9 cellular contexts compared by ENCODE assay signal in the genomic region with DNA sequence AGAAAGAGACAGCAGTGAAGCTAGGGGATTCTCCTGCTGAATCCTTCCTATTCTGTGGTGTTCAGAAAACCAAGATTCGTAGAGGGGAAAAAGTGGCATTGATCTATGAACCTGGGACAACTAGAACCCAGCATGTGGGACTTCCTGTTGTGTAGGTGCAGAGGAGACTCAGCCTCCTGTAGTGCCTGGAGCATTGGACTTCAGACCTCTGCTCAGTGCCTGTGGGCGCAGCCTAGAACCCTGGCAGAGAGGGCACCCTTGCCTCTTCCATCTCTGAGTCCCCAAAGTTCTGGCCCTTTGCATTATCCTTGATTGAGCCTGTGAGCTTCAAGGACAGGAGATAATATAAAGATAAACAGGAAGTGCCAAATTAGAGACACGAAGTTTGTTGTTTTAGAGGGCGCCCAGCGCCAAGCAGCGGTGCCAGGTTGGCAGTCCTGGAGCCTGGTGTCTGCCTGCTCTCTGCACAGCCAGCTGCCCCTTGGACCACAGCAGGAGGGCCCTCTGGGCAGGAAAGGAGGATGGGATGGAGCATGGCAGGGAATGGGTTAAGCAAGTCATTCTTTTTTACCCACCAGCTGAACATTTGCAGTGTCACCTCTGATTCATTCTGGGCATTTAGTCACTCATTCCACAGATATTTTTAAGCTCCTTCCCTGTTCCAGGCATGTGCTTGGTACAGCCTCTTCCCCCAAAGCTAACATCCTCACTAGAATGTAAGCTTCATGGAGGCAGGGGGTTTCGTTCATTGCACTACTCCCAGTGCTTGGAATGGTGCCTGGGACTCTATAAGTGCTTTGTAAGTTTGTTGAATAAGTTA. TPM values are rescaled to one million over a fixed set of nuclear protein-coding genes. Genes with fewer than 3 reads are reported as not detected.
A peak's percentile ranks its signal among the peaks of the same experiment; 100 is the strongest.
DNase-seq lines count a peak whose midpoint lies in the region; TF ChIP-seq lines count a peak whose summit lies in the region.
"Had no signal": no experiment of that assay in that cellular context is flagged by ENCODE, and none has a peak within 500 bp of the region (broad histone marks: within the 10 kb centered on the region; RNA-seq: fewer than 3 reads in every experiment).

No MANE protein-coding gene starts in this region.

- H3K4me3 Mint-ChIP-seq in endothelial cell (ENCODE audit: unreplicated experiment): no peak overlapping the region
- H3K4me3 Mint-ChIP-seq: activated naive CD4-positive, alpha-beta T cell treated with anti-CD3 and anti-CD28 coated beads, Interleukin-2, amount 10 ng/mL, durations not matched to agents 7 days and 5 days had no signal

- no peaks in the 10 kb centered on the region for H3K36me3 Mint-ChIP-seq in endothelial cell (ENCODE audit: low read depth, unreplicated experiment)
- H3K36me3 Mint-ChIP-seq: activated naive CD4-positive, alpha-beta T cell treated with anti-CD3 and anti-CD28 coated beads, Interleukin-2, amount 10 ng/mL, durations not matched to agents 7 days and 5 days had no signal

- H3K4me1 Mint-ChIP-seq in endothelial cell (ENCODE audit: unreplicated experiment): peaks cover 16% of the 10 kb centered on the region

- DNase-seq in AG10803 (ENCODE audit: low read depth) (peak; percentile 88), NCI-H146 (lab: John Stamatoyannopoulos, UW) (peak; percentile 18), fibroblast of peridontal ligament (ENCODE audit: extremely low read depth) (peak; percentile 78), endothelial cell (ENCODE audit: low spot score) (no peak), posterior cingulate gyrus (no peak)
- DNase-seq in stimulated activated CD8-positive, alpha-beta memory T cell treated with anti-CD3 and anti-CD28 coated beads, Interleukin-4, amount 100 ng/mL, for 48 hours: no peak
- DNase-seq: activated naive CD4-positive, alpha-beta T cell treated with anti-CD3 and anti-CD28 coated beads, Interleukin-2, amount 10 ng/mL, durations not matched to agents 7 days and 5 days; spleen had no signal

- intact Hi-C loops in posterior cingulate gyrus (cut with DNase I): no loop called here

- H3K27ac Mint-ChIP-seq in endothelial cell (ENCODE audit: unreplicated experiment): no peak overlapping the region
- H3K27ac Mint-ChIP-seq: activated naive CD4-positive, alpha-beta T cell treated with anti-CD3 and anti-CD28 coated beads, Interleukin-2, amount 10 ng/mL, durations not matched to agents 7 days and 5 days had no signal

- no peak overlapping the region for H3K4me3 ChIP-seq in AG10803 (ENCODE audit: low read length)
- H3K4me3 ChIP-seq: spleen, vagina had no signal

- peaks cover 15% of the 10 kb centered on the region for H3K27me3 Mint-ChIP-seq in endothelial cell (ENCODE audit: unreplicated experiment)

- TF ChIP-seq CTCF in AG10803 (conservative IDR thresholded peaks at IDR 0.05; ENCODE audit: low read length) (no peak), endothelial cell (IDR thresholded peaks at IDR 0.05; ENCODE audit: unreplicated experiment) (no peak)

- no peaks in the 10 kb centered on the region for H3K9me3 Mint-ChIP-seq in endothelial cell (ENCODE audit: unreplicated experiment)
- H3K9me3 Mint-ChIP-seq: activated naive CD4-positive, alpha-beta T cell treated with anti-CD3 and anti-CD28 coated beads, Interleukin-2, amount 10 ng/mL, durations not matched to agents 7 days and 5 days had no signal

RNA-seq across cellular contexts. Expression of gene SP6, which starts 11.9 kb away (rescaled TPM):
- total RNA-seq in endothelial cell (ENCODE audit: unreplicated experiment): 30.7 TPM

RNA-seq across cellular contexts. Expression of gene SCRN2, which starts 21.8 kb away (rescaled TPM):
- 44.8 TPM for total RNA-seq in endothelial cell (ENCODE audit: unreplicated experiment)

RNA-seq across cellular contexts. Expression of gene LRRC46, which starts 31.4 kb away (rescaled TPM):
- 1.0 TPM for total RNA-seq in endothelial cell (ENCODE audit: unreplicated experiment)
- total RNA-seq: vagina had no signal

RNA-seq across cellular contexts. Expression of gene MRPL10, which starts 31.5 kb away (rescaled TPM):
- 56.3 TPM for total RNA-seq in endothelial cell (ENCODE audit: unreplicated experiment)

RNA-seq across cellular contexts. Expression of gene SP2, which starts 33.2 kb away (rescaled TPM):
- total RNA-seq in endothelial cell (ENCODE audit: unreplicated experiment): 12.4 TPM

Comparison
In these comparisons a context has a peak if more than half of its experiments do, and no peak if none do; other contexts are left out.
1. DNase-seq: peak in AG10803 (single experiment), NCI-H146 (single experiment) and fibroblast of peridontal ligament (single experiment); none in endothelial cell (single experiment), stimulated activated CD8-positive, alpha-beta memory T cell treated with anti-CD3 and anti-CD28 coated beads, Interleukin-4, amount 100 ng/mL, for 48 hours (single experiment) and posterior cingulate gyrus (0 of 10).